ENCODE assay signal across 16 cellular contexts in genomic region chr1:160018900-160019299, GRCh38. TPM values are rescaled to one million over a fixed set of nuclear protein-coding genes. Genes with fewer than 3 reads are reported as not detected.
A peak's percentile ranks its signal among the peaks of the same experiment; 100 is the strongest.
DNase-seq lines count a peak whose midpoint lies in the region; ATAC-seq, FAIRE-seq and TF ChIP-seq lines count a peak whose summit lies in the region.
"Had no signal": no experiment of that assay in that cellular context is flagged by ENCODE, and none has a peak within 500 bp of the region (broad histone marks: within the 10 kb centered on the region; RNA-seq: fewer than 3 reads in every experiment).

No MANE protein-coding gene starts in this region.

- BruUV-seq in HepG2 (replicated peaks; lab: Mats Ljungman, UMichigan), result no TSS peak

- H2AFZ ChIP-seq in HepG2 (ENCODE audit: low read length) (no peak overlapping the region), MM.1S (ENCODE audit: low read length) (no peak overlapping the region)

- no peak for TF ChIP-seq RAD21 in HepG2 (CRISPR knock-in tag; IDR thresholded peaks at IDR 0.05)

- no peaks in the 10 kb centered on the region for H3K9me3 ChIP-seq in HepG2 (ENCODE audit: low read length)
- H3K9me3 ChIP-seq in right lobe of liver, result no peaks in the 10 kb centered on the region
- H3K9me3 ChIP-seq in MM.1S (replicated peaks; ENCODE audit: insufficient read depth, low read length), result no peaks in the 10 kb centered on the region
- H3K9me3 ChIP-seq: BLaER1 treated with 17β-estradiol and CSF1 and Interleukin-3, amounts not matched to agents 10 nM and 100 nM; lower lobe of right lung; vagina had no signal

- 17% methylated on average over 1 of the region's 1 CpG for WGBS in HepG2 (ENCODE audit: low lambda C conversion rate)
- 86% methylated on average over 1 of the region's 1 CpG for WGBS in right lobe of liver (ENCODE audit: insufficient coverage, low coverage, low lambda C conversion rate, missing lambda C conversion rate)

- ATAC-seq in HepG2 (no peak), right lobe of liver (no peak)
- ATAC-seq: lower lobe of right lung had no signal

- H3K4me1 ChIP-seq in HepG2 (ENCODE audit: insufficient read depth, low read length) (no peaks in the 10 kb centered on the region), right lobe of liver (no peaks in the 10 kb centered on the region), MM.1S (ENCODE audit: low read length) (no peaks in the 10 kb centered on the region)
- H3K4me1 ChIP-seq: lower lobe of right lung, vagina had no signal

- no peak for TF ChIP-seq POLR2A in HepG2 (IDR thresholded peaks at IDR 0.05; ENCODE audit: insufficient read depth in 1 of 2, low read depth in 2 of 2, low read length in 2 of 2)
- TF ChIP-seq POLR2A in right lobe of liver (IDR thresholded peaks at IDR 0.05), result no peak
- no peak for TF ChIP-seq POLR2A in GM12891 (IDR thresholded peaks at IDR 0.05; ENCODE audit: low read depth, low read length)

- TF ChIP-seq CTCF in HepG2 (CRISPR knock-in tag; IDR thresholded peaks at IDR 0.05), result no peak
- no peak for TF ChIP-seq CTCF in right lobe of liver (IDR thresholded peaks at IDR 0.05)
- no peak for TF ChIP-seq CTCF in fibroblast of villous mesenchyme (IDR thresholded peaks at IDR 0.05; ENCODE audit: insufficient read depth, low read depth, low read length)
- no peak for TF ChIP-seq CTCF in MM.1S (IDR thresholded peaks at IDR 0.05; ENCODE audit: low read length)

- H3K27ac ChIP-seq in HepG2 (ENCODE audit: extremely low read length, insufficient read depth, low read length), result no peak overlapping the region
- H3K27ac ChIP-seq in right lobe of liver, result no peak overlapping the region
- no peak overlapping the region for H3K27ac ChIP-seq in MM.1S (ENCODE audit: low read length)
- no peak overlapping the region for H3K27ac ChIP-seq in substantia nigra (ENCODE audit: low read depth, low read length, poor library complexity, severe bottlenecking)
- H3K27ac ChIP-seq: BLaER1 treated with 17β-estradiol and CSF1 and Interleukin-3, amounts not matched to agents 10 nM and 100 nM; cardiac muscle cell; lower lobe of right lung; vagina had no signal

- intact Hi-C loops in HepG2 (cut with micrococcal nuclease; ENCODE audit: unreplicated experiment) (no loop called here), right lobe of liver (cut with DNase I) (loop anchor here in 1 of 2 donors (10.0 kb wide), 1 partner anchor 224 kb away; no protein-coding TSS in a partner anchor)

- no peaks in the 10 kb centered on the region for H3K9me2 ChIP-seq in MM.1S (replicated peaks; ENCODE audit: insufficient read depth, low read length)

- CTCF ChIA-PET in HepG2 (lab: Yijun Ruan, JAX; ENCODE audit: low intra/inter-chr PET ratio, low total read pairs), result no interaction called here

- H3K36me3 ChIP-seq in HepG2 (replicated peaks in 1 of 2; ENCODE audit: control insufficient read depth in 1 of 2, insufficient read depth in 2 of 2, low read length in 2 of 2) (no peaks in the 10 kb centered on the region), right lobe of liver (no peaks in the 10 kb centered on the region), MM.1S (replicated peaks; ENCODE audit: insufficient read depth, low read length) (no peaks in the 10 kb centered on the region)
- H3K36me3 ChIP-seq: BLaER1 treated with 17β-estradiol and CSF1 and Interleukin-3, amounts not matched to agents 10 nM and 100 nM; cardiac muscle cell; lower lobe of right lung; vagina had no signal

- in situ Hi-C loops in HepG2 (cut with HindIII; ENCODE audit: extremely low pct_ligation_motif_present, low pct_unique_long_range_greater_than_20kb), result no loop called here

- no peaks in the 10 kb centered on the region for H3F3A ChIP-seq in MM.1S (ENCODE audit: insufficient read depth, low read length)

- POLR2A ChIA-PET in HepG2 (lab: Yijun Ruan, JAX), result no interaction called here

- H3K4me2 ChIP-seq in HepG2 (ENCODE audit: low read depth, low read length) (no peak overlapping the region), MM.1S (ENCODE audit: low read depth, low read length) (no peak overlapping the region)

- H3K9ac ChIP-seq in HepG2 (ENCODE audit: insufficient read depth, low read depth, low read length) (no peak overlapping the region), MM.1S (ENCODE audit: low read length) (no peak overlapping the region)
- H3K9ac ChIP-seq: BLaER1 treated with 17β-estradiol and CSF1 and Interleukin-3, amounts not matched to agents 10 nM and 100 nM had no signal

- H3K4me3 ChIP-seq in HepG2 (replicated peaks in 1 of 3; ENCODE audit: insufficient read depth in 1 of 3, low read depth in 2 of 3, low read length in 3 of 3), result no peak overlapping the region
- H3K4me3 ChIP-seq in right lobe of liver, result no peak overlapping the region
- no peak overlapping the region for H3K4me3 ChIP-seq in fibroblast of villous mesenchyme (ENCODE audit: low read depth, low read length)
- H3K4me3 ChIP-seq in MM.1S (ENCODE audit: low read length), result no peak overlapping the region
- H3K4me3 ChIP-seq: BLaER1 treated with 17β-estradiol and CSF1 and Interleukin-3, amounts not matched to agents 10 nM and 100 nM; cardiac muscle cell; lower lobe of right lung; vagina had no signal

- DNase-seq in HepG2 (ENCODE audit: low spot score), result no peak
- DNase-seq in right lobe of liver, result no peak
- peak; percentile 28 for DNase-seq in SW480 (ENCODE audit: low spot score)
- peak; percentile 33 for DNase-seq in fibroblast of villous mesenchyme (ENCODE audit: low read depth)
- DNase-seq in MM.1S, result no peak
- no peak for DNase-seq in substantia nigra (lab: John Stamatoyannopoulos, UW)
- DNase-seq in HuH-7 (ENCODE audit: low spot score), result no peak
- DNase-seq in GM12891 (ENCODE audit: insufficient read length, low spot score), result no peak
- DNase-seq: activated CD4-positive, CD25-positive, alpha-beta regulatory T cell; GF-D8; lower lobe of right lung; NCI-H345 had no signal

- FAIRE-seq in HepG2 (lab: Jason Lieb, UNC), result no peak
- no peak for FAIRE-seq in GM12891 (lab: Jason Lieb, UNC)

- TF ChIP-seq EP300 in HepG2 (IDR thresholded peaks at IDR 0.05; ENCODE audit: low read depth in 2 of 2, low read length in 2 of 2) (no peak), HepG2 (CRISPR knock-in tag; IDR thresholded peaks at IDR 0.05; ENCODE audit: borderline replicate concordance) (no peak)

- H3K79me2 ChIP-seq in HepG2 (ENCODE audit: insufficient read depth, low read length) (no peaks in the 10 kb centered on the region), MM.1S (ENCODE audit: low read length) (no peaks in the 10 kb centered on the region)

- H3K27me3 ChIP-seq in HepG2 (ENCODE audit: control insufficient read depth in 1 of 2, insufficient read depth in 2 of 2, low read length in 2 of 2) (peaks cover 0 to 8% of the 10 kb centered on the region in 2 experiments; a peak in 1 of 5 replicates), right lobe of liver (no peaks in the 10 kb centered on the region), MM.1S (replicated peaks; ENCODE audit: insufficient read depth, low read length) (no peaks in the 10 kb centered on the region)
- H3K27me3 ChIP-seq: BLaER1 treated with 17β-estradiol and CSF1 and Interleukin-3, amounts not matched to agents 10 nM and 100 nM; vagina had no signal

- H4K20me1 ChIP-seq in HepG2 (ENCODE audit: insufficient read depth, low read length) (no peaks in the 10 kb centered on the region), MM.1S (ENCODE audit: insufficient read depth, low read length) (no peaks in the 10 kb centered on the region)
- H4K20me1 ChIP-seq: BLaER1 treated with 17β-estradiol and CSF1 and Interleukin-3, amounts not matched to agents 10 nM and 100 nM had no signal

RNA-seq across cellular contexts. Expression of gene PIGM, which starts 12.9 kb away (rescaled TPM):
- total RNA-seq in HepG2 (2016; rRNA removed; fragmentation: Illumina TruSeq; extraction: Trizol) (2.9 and 4.6 TPM in 2 replicates), right lobe of liver (1 to 10 TPM; 3.3 to 4.7 (median 3.9) TPM), fibroblast of villous mesenchyme (4.2 and 6.0 TPM in 2 replicates)
- total RNA-seq in HepG2 (2016; cell fraction: cytosol; rRNA removed; fragmentation: Illumina TruSeq; extraction: Trizol; ENCODE audit: low read depth), result 0.53 and 0.61 TPM in 2 replicates
- 2.7 and 4.5 TPM in 2 replicates for total RNA-seq in HepG2 (2016; cell fraction: insoluble cytoplasmic fraction; rRNA removed; fragmentation: Illumina TruSeq; extraction: Trizol)
- 1.7 and 2.0 TPM in 2 replicates for total RNA-seq in HepG2 (2016; cell fraction: membrane; rRNA removed; fragmentation: Illumina TruSeq; extraction: Trizol)
- 4.9 and 5.7 TPM in 2 replicates for total RNA-seq in HepG2 (2016; cell fraction: nucleus; rRNA removed; fragmentation: Illumina TruSeq; extraction: Trizol)
- 3.4 TPM in 2 replicates for polyA plus RNA-seq in HepG2 (2011; rRNA removed)
- 2.0 and 2.9 TPM in 2 replicates for polyA plus RNA-seq in HepG2 (2011; cell fraction: cytosol; rRNA removed)
- 2.3 and 3.2 TPM in 2 replicates for polyA plus RNA-seq in HepG2 (2011; cell fraction: nucleus; rRNA removed)
- polyA plus RNA-seq in HepG2 (2012), result 3.1 and 4.0 TPM in 2 replicates
- 0.49 and 0.60 TPM in 2 replicates for polyA plus RNA-seq in HepG2 (2016; cell fraction: cytosol; fragmentation: Illumina TruSeq; extraction: Trizol; ENCODE audit: low read depth)
- polyA plus RNA-seq in HepG2 (2016; cell fraction: insoluble cytoplasmic fraction; fragmentation: Illumina TruSeq; extraction: Trizol; ENCODE audit: low read depth), result 3.1 and 3.3 TPM in 2 replicates
- 1.3 and 1.6 TPM in 2 replicates for polyA plus RNA-seq in HepG2 (2016; cell fraction: membrane; fragmentation: Illumina TruSeq; extraction: Trizol; ENCODE audit: low read depth)
- 7.6 and 8.5 TPM in 2 replicates for polyA plus RNA-seq in HepG2 (2016; cell fraction: nucleus; fragmentation: Illumina TruSeq; extraction: Trizol; ENCODE audit: insufficient read depth, low read depth)
- 0.89 and 4.2 TPM in 2 replicates for polyA minus RNA-seq in HepG2 (2011; rRNA and poly(A)+ RNA removed; ENCODE audit: low replicate concordance)
- 2.1 and 2.4 TPM in 2 replicates for polyA minus RNA-seq in HepG2 (2011; cell fraction: cytosol; rRNA and poly(A)+ RNA removed)
- 4.0 and 5.3 TPM in 2 replicates for polyA minus RNA-seq in HepG2 (2011; cell fraction: nucleus; rRNA and poly(A)+ RNA removed)
- 1.4 TPM for polyA plus RNA-seq in GM12891 (2012; ENCODE audit: low read depth, missing spikeins)

RNA-seq across cellular contexts. Expression of gene KCNJ10, which starts 51.1 kb away (rescaled TPM):
- 4.1 and 4.4 TPM in 2 replicates for total RNA-seq in HepG2 (2016; rRNA removed; fragmentation: Illumina TruSeq; extraction: Trizol)
- 1.3 and 1.6 TPM in 2 replicates for total RNA-seq in HepG2 (2016; cell fraction: cytosol; rRNA removed; fragmentation: Illumina TruSeq; extraction: Trizol; ENCODE audit: low read depth)
- total RNA-seq in HepG2 (2016; cell fraction: insoluble cytoplasmic fraction; rRNA removed; fragmentation: Illumina TruSeq; extraction: Trizol), result 3.2 and 4.0 TPM in 2 replicates
- 3.8 and 4.4 TPM in 2 replicates for total RNA-seq in HepG2 (2016; cell fraction: membrane; rRNA removed; fragmentation: Illumina TruSeq; extraction: Trizol)
- total RNA-seq in HepG2 (2016; cell fraction: nucleus; rRNA removed; fragmentation: Illumina TruSeq; extraction: Trizol), result 8.4 and 9.2 TPM in 2 replicates
- 9.9 and 10.3 TPM in 2 replicates for polyA plus RNA-seq in HepG2 (2011; rRNA removed)
- 5.4 and 7.7 TPM in 2 replicates for polyA plus RNA-seq in HepG2 (2011; cell fraction: cytosol; rRNA removed)
- polyA plus RNA-seq in HepG2 (2011; cell fraction: nucleus; rRNA removed), result 16.5 and 20.7 TPM in 2 replicates
- 3.2 and 4.8 TPM in 2 replicates for polyA plus RNA-seq in HepG2 (2012)
- polyA plus RNA-seq in HepG2 (2016; cell fraction: cytosol; fragmentation: Illumina TruSeq; extraction: Trizol; ENCODE audit: low read depth), result 1.4 and 1.8 TPM in 2 replicates
- polyA plus RNA-seq in HepG2 (2016; cell fraction: insoluble cytoplasmic fraction; fragmentation: Illumina TruSeq; extraction: Trizol; ENCODE audit: low read depth), result 6.3 and 7.5 TPM in 2 replicates
- 3.7 and 3.9 TPM in 2 replicates for polyA plus RNA-seq in HepG2 (2016; cell fraction: membrane; fragmentation: Illumina TruSeq; extraction: Trizol; ENCODE audit: low read depth)
- 20.4 and 22.0 TPM in 2 replicates for polyA plus RNA-seq in HepG2 (2016; cell fraction: nucleus; fragmentation: Illumina TruSeq; extraction: Trizol; ENCODE audit: insufficient read depth, low read depth)
- polyA minus RNA-seq in HepG2 (2011; rRNA and poly(A)+ RNA removed; ENCODE audit: low replicate concordance), result 34.8 TPM in 1 of 2 replicates, not detected in the other
- polyA minus RNA-seq in HepG2 (2011; cell fraction: cytosol; rRNA and poly(A)+ RNA removed), result 4.8 and 5.5 TPM in 2 replicates
- polyA minus RNA-seq in HepG2 (2011; cell fraction: nucleus; rRNA and poly(A)+ RNA removed), result 6.7 and 8.1 TPM in 2 replicates
- 1 to 10 TPM in 2 of 6 experiments, under 1 TPM in 3, not detected in 1; 0.23 to 3.1 (median 0.31) TPM for total RNA-seq in right lobe of liver
- under 0.01 TPM in 1 of 2 replicates, not detected in the other for total RNA-seq in fibroblast of villous mesenchyme
- polyA plus RNA-seq in GM12891 (2012; ENCODE audit: low read depth, missing spikeins), result 0.05 TPM
- total RNA-seq: omental fat pad, vagina had no signal

Comparison
In these comparisons a context has a peak if more than half of its experiments do, and no peak if none do; other contexts are left out.
1. DNase-seq: peak in SW480 (single experiment) and fibroblast of villous mesenchyme (single experiment); none in HepG2 (single experiment), right lobe of liver (0 of 3), MM.1S (single experiment), substantia nigra (0 of 49), HuH-7 (single experiment) and GM12891 (single experiment).